In genomic region chr10:11034762-11035161, GRCh38 we compare ENCODE assay signal across 16 cellular contexts. TPM values are rescaled to one million over a fixed set of nuclear protein-coding genes. Genes with fewer than 3 reads are reported as not detected.
DNase-seq lines count a peak whose midpoint lies in the region; ATAC-seq and TF ChIP-seq lines count a peak whose summit lies in the region.
"Had no signal": no experiment of that assay in that cellular context is flagged by ENCODE, and none has a peak within 500 bp of the region (broad histone marks: within the 10 kb centered on the region; RNA-seq: fewer than 3 reads in every experiment).

No MANE protein-coding gene starts in this region.

- H4K20me1 ChIP-seq in hepatocyte (ENCODE audit: insufficient read depth, poor library complexity, severe bottlenecking): no peaks in the 10 kb centered on the region

- H3K27me3 Mint-ChIP-seq in brain: no peaks in the 10 kb centered on the region
- H3K27me3 Mint-ChIP-seq in natural killer cell treated with Interleukin-12 subunit alpha and Interleukin-12 subunit beta and Interleukin-15 and Interleukin-18, amount 100 ng/mL, for 72 hours: peaks cover 12 to 29% of the 10 kb centered on the region in 2 donors

- no peaks in the 10 kb centered on the region for H3K9me3 ChIP-seq in HUES6 (ENCODE audit: control insufficient read depth, insufficient read depth, low read depth, low read length)
- H3K9me3 ChIP-seq in hepatocyte (ENCODE audit: low read depth): no peaks in the 10 kb centered on the region
- no peaks in the 10 kb centered on the region for H3K9me3 ChIP-seq in skeletal muscle tissue (ENCODE audit: control insufficient read depth in 3 of 3, low read length in 3 of 3)

- peak overlapping the region in 2 of 5 experiments; percentile 11 to 47 for H3K4me3 Mint-ChIP-seq in brain
- H3K4me3 Mint-ChIP-seq in natural killer cell treated with Interleukin-12 subunit alpha and Interleukin-12 subunit beta and Interleukin-15 and Interleukin-18, amount 100 ng/mL, for 72 hours: no peak overlapping the region
- H3K4me3 Mint-ChIP-seq: activated CD4-positive, alpha-beta memory T cell treated with anti-CD3 and anti-CD28 coated beads for 36 hours had no signal

- H3K4me2 ChIP-seq in hepatocyte: no peak overlapping the region

- H3K27me3 ChIP-seq in HUES6 (ENCODE audit: control insufficient read depth, insufficient read depth, low read length) (no peaks in the 10 kb centered on the region), hepatocyte (no peaks in the 10 kb centered on the region), skeletal muscle tissue (ENCODE audit: control insufficient read depth in 3 of 3, insufficient read depth in 3 of 3, low read length in 3 of 3) (no peaks in the 10 kb centered on the region)

- H3K79me2 ChIP-seq in hepatocyte: no peaks in the 10 kb centered on the region

- WGBS in hepatocyte (ENCODE audit: low lambda C conversion rate, missing lambda C conversion rate): 83% methylated on average over 7 of the region's 7 CpGs

- no peak overlapping the region for H2AFZ ChIP-seq in hepatocyte

- no peaks in the 10 kb centered on the region for H3K9me2 ChIP-seq in hepatocyte (replicated peaks; ENCODE audit: insufficient read depth)

- peak overlapping the region in 4 of 5 experiments; percentile 24 to 79 (median 54) for H3K27ac Mint-ChIP-seq in brain
- H3K27ac Mint-ChIP-seq in natural killer cell treated with Interleukin-12 subunit alpha and Interleukin-12 subunit beta and Interleukin-15 and Interleukin-18, amount 100 ng/mL, for 72 hours: no peak overlapping the region
- H3K27ac Mint-ChIP-seq: activated CD4-positive, alpha-beta memory T cell treated with anti-CD3 and anti-CD28 coated beads for 36 hours had no signal

- H3K9me3 Mint-ChIP-seq in brain: peaks cover 0 to 15% (median 2%) of the 10 kb centered on the region in 5 experiments
- H3K9me3 Mint-ChIP-seq in natural killer cell treated with Interleukin-12 subunit alpha and Interleukin-12 subunit beta and Interleukin-15 and Interleukin-18, amount 100 ng/mL, for 72 hours: no peaks in the 10 kb centered on the region
- H3K9me3 Mint-ChIP-seq: activated CD4-positive, alpha-beta memory T cell treated with anti-CD3 and anti-CD28 coated beads for 36 hours had no signal

- H3K9ac ChIP-seq in HUES6 (ENCODE audit: low read length) (no peak overlapping the region), skeletal muscle tissue (ENCODE audit: low read depth in 1 of 3, low read length in 3 of 3) (no peak overlapping the region)

- H3K27ac ChIP-seq in HUES6 (ENCODE audit: low read depth, low read length): peak overlapping the region; percentile 50; the same call in 1 of the 2 replicates
- peak overlapping the region; percentile 73 for H3K27ac ChIP-seq in hepatocyte
- H3K27ac ChIP-seq in skeletal muscle tissue (ENCODE audit: low read depth, low read length): peak overlapping the region; percentile 28
- H3K27ac ChIP-seq: SK-N-MC had no signal

- DNase-seq in hepatocyte (ENCODE audit: low spot score): no peak
- DNase-seq in natural killer cell treated with Interleukin-12 subunit alpha and Interleukin-12 subunit beta and Interleukin-15 and Interleukin-18, amount 100 ng/mL, for 72 hours (ENCODE audit: low spot score): no peak
- DNase-seq: activated CD4-positive, alpha-beta memory T cell treated with anti-CD3 and anti-CD28 coated beads for 36 hours; activated effector memory CD4-positive, alpha-beta T cell treated with Interleukin-2 at 50 U/mL for 16 hours; cortex of kidney; kidney; NCI-H1417; NCI-H2171; retina; stimulated activated CD8-positive, alpha-beta memory T cell treated with anti-CD3 and anti-CD28 coated beads, Interleukin-4, amount 100 ng/mL, for 48 hours had no signal

- TF ChIP-seq CTCF in brain (conservative IDR thresholded peaks at IDR 0.05) (no peak), hepatocyte (IDR thresholded peaks at IDR 0.05; ENCODE audit: poor library complexity) (no peak)

- H3K4me3 ChIP-seq in HUES6 (ENCODE audit: low read depth, low read length): no peak overlapping the region
- H3K4me3 ChIP-seq in hepatocyte: no peak overlapping the region
- no peak overlapping the region for H3K4me3 ChIP-seq in skeletal muscle tissue (ENCODE audit: low read length in 3 of 3)
- H3K4me3 ChIP-seq: SK-N-MC had no signal

- no peaks in the 10 kb centered on the region for H3K36me3 ChIP-seq in HUES6 (ENCODE audit: control insufficient read depth, insufficient read depth, low read length)
- no peaks in the 10 kb centered on the region for H3K36me3 ChIP-seq in hepatocyte (replicated peaks; ENCODE audit: insufficient read depth, low read depth)
- H3K36me3 ChIP-seq in skeletal muscle tissue (ENCODE audit: control insufficient read depth in 3 of 3, insufficient read depth in 3 of 3, low read length in 3 of 3): no peaks in the 10 kb centered on the region

- H3K4me1 ChIP-seq in HUES6 (ENCODE audit: control insufficient read depth, insufficient read depth, low read length) (peaks cover 26% of the 10 kb centered on the region), hepatocyte (ENCODE audit: insufficient read depth) (peaks cover 13% of the 10 kb centered on the region), skeletal muscle tissue (ENCODE audit: control insufficient read depth in 3 of 3, insufficient read depth in 3 of 3, low read length in 3 of 3) (peaks cover 6 to 41% (median 13%) of the 10 kb centered on the region in 3 donors)

- ATAC-seq in GM18517 (IDR thresholded peaks at IDR 0.05; ENCODE audit: unreplicated experiment) (no peak), HG02642 (IDR thresholded peaks at IDR 0.05; ENCODE audit: poor library complexity, unreplicated experiment) (no peak)
- ATAC-seq in natural killer cell treated with Interleukin-12 subunit alpha and Interleukin-12 subunit beta and Interleukin-15 and Interleukin-18, amount 100 ng/mL, for 72 hours: no peak

- H3K4me1 Mint-ChIP-seq in brain: peaks cover 83% of the 10 kb centered on the region
- H3K4me1 Mint-ChIP-seq in natural killer cell treated with Interleukin-12 subunit alpha and Interleukin-12 subunit beta and Interleukin-15 and Interleukin-18, amount 100 ng/mL, for 72 hours (ENCODE audit: low read depth in 2 of 2): peaks cover 6 to 8% of the 10 kb centered on the region in 2 donors

- peaks cover 84% of the 10 kb centered on the region for H3K36me3 Mint-ChIP-seq in brain
- no peaks in the 10 kb centered on the region for H3K36me3 Mint-ChIP-seq in natural killer cell treated with Interleukin-12 subunit alpha and Interleukin-12 subunit beta and Interleukin-15 and Interleukin-18, amount 100 ng/mL, for 72 hours
- H3K36me3 Mint-ChIP-seq: activated CD4-positive, alpha-beta memory T cell treated with anti-CD3 and anti-CD28 coated beads for 36 hours had no signal

RNA-seq across cellular contexts. Expression of gene CELF2, which starts 17.1 kb away (rescaled TPM):
- polyA plus RNA-seq in brain (ENCODE audit: insufficient read depth, low read depth, low replicate concordance): 19.5 TPM
- total RNA-seq in hepatocyte: 13.0 and 16.6 TPM in 2 replicates
- 25.9 and 26.9 TPM in 2 replicates for polyA plus RNA-seq in hepatocyte
- 31.8 TPM for total RNA-seq in skeletal muscle tissue
- total RNA-seq in natural killer cell treated with Interleukin-12 subunit alpha and Interleukin-12 subunit beta and Interleukin-15 and Interleukin-18, amount 100 ng/mL, for 72 hours: 100 to 1,000 TPM; 185 to 208 TPM

Comparison
In these comparisons a context has a peak if more than half of its experiments do, and no peak if none do; other contexts are left out.
1. H3K27ac Mint-ChIP-seq: peak in brain (4 of 5); none in natural killer cell treated with Interleukin-12 subunit alpha and Interleukin-12 subunit beta and Interleukin-15 and Interleukin-18, amount 100 ng/mL, for 72 hours (0 of 2).
2. Peak in every context shown above with its lines, with median percentiles within 50 percentile points of each other: H3K27ac ChIP-seq.